Comparison of ENCODE assay signal across 2 cellular contexts in the genomic region with DNA sequence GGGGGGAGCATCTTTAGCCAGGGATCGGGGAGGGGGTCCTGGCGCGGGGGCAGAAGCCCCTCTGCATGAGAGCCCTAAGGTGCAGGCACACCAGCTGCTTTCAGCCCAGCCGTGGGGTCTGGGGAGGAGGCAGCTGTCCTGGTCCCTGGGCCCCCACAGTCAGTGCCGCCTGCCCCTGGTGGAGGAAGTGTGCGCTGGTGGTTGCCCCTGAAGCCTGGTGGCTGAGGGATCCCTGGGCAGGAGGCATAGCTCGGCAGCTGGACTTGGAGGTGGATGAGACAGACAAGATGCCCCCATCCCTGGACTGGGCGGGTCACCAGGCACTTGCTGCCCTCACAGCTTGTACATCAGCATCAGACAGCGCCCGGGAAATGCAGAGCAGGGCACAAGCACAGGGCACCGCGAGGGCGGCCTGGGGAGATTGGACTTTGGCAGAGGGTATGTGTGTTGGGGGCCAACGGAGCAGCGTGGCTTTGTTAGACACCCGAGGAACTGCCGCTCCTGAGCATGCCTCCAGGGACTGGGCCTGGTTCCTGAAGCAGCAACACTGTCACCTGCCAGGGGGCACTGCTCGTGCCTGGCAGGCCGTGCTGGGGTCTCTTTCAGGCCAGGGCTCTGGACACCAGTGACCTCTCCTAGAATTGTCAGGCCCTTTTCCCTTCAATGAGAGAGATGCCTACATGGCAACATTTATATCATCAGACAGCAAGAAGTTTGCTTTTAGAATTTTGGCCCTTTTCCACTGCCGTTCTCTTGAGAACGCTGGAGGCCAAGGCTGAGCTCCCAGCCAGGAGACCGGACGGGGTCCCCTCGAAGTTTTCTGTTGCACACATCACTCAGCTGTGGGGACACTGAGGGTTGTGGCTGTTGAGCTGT.
TF ChIP-seq lines count a peak whose summit lies in the region.

No MANE protein-coding gene starts in this region.

TF ChIP-seq in HCT116, 20 proteins besides CTCF, POLR2A, EP300 and RAD21 (continued from another document):
- TF ChIP-seq, protein P1, sequence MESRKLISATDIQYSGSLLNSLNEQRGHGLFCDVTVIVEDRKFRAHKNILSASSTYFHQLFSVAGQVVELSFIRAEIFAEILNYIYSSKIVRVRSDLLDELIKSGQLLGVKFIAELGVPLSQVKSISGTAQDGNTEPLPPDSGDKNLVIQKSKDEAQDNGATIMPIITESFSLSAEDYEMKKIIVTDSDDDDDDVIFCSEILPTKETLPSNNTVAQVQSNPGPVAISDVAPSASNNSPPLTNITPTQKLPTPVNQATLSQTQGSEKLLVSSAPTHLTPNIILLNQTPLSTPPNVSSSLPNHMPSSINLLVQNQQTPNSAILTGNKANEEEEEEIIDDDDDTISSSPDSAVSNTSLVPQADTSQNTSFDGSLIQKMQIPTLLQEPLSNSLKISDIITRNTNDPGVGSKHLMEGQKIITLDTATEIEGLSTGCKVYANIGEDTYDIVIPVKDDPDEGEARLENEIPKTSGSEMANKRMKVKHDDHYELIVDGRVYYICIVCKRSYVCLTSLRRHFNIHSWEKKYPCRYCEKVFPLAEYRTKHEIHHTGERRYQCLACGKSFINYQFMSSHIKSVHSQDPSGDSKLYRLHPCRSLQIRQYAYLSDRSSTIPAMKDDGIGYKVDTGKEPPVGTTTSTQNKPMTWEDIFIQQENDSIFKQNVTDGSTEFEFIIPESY (IDR thresholded peaks at IDR 0.05; ENCODE audit: extremely low read depth, insufficient replicate concordance, low read length), result no peak
- TF ChIP-seq ZNF274 (IDR thresholded peaks at IDR 0.05; ENCODE audit: low read depth, low read length) (no peak), SIN3A (IDR thresholded peaks at IDR 0.05; ENCODE audit: low read depth) (no peak), POLR2AphosphoS5 (IDR thresholded peaks at IDR 0.05; ENCODE audit: low read depth, low read length) (no peak), MAX (IDR thresholded peaks at IDR 0.05) (no peak), REST (IDR thresholded peaks at IDR 0.05; ENCODE audit: low read depth) (no peak), SRF (IDR thresholded peaks at IDR 0.05; ENCODE audit: low read depth) (no peak), ATF3 (IDR thresholded peaks at IDR 0.05) (no peak), SP1 (IDR thresholded peaks at IDR 0.05; ENCODE audit: low read depth) (no peak), EGR1 (IDR thresholded peaks at IDR 0.05; ENCODE audit: low read depth) (no peak), TCF7L2 (IDR thresholded peaks at IDR 0.05; ENCODE audit: borderline replicate concordance, extremely low read depth, insufficient read depth, insufficient read length) (no peak), FOSL1 (IDR thresholded peaks at IDR 0.05; ENCODE audit: low read depth) (no peak), YY1 (IDR thresholded peaks at IDR 0.05; ENCODE audit: extremely low read depth, insufficient replicate concordance, low read depth, low read length) (no peak)
TF ChIP-seq in HCT116: peak in this region for 0.

TF ChIP-seq in liver, 16 proteins besides CTCF, POLR2A, EP300 and RAD21 (continued from another document):
- no peak for TF ChIP-seq REST (IDR thresholded peaks at IDR 0.05)
- no peak for TF ChIP-seq NR2F2 (IDR thresholded peaks at IDR 0.05)
- no peak for TF ChIP-seq ATF3 (IDR thresholded peaks at IDR 0.05)
- TF ChIP-seq MAX (IDR thresholded peaks at IDR 0.05), result no peak
- no peak for TF ChIP-seq RXRA (IDR thresholded peaks at IDR 0.05)
- TF ChIP-seq EGR1 (IDR thresholded peaks at IDR 0.05; ENCODE audit: low read depth in 2 of 2), result no peak
